25 cellular contexts compared by ENCODE assay signal in the genomic region with DNA sequence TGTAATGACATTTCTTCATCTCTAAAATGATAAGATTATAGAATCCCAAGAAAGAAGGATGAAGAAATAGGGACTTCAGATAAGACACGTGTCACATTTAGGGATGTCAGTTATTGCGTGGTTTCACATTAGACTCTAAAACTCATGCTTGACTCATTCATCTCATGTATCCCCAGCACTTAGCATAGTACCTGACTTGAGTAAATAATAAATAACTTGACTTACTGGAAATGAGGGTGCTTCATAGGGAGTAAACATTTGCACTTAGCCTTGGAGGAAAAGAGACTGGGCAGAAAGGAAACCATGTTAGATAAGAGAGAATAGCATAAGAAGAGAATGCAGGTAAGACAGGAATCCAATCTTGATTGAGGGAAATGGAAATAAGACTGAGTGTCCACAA. TPM values are rescaled to one million over a fixed set of nuclear protein-coding genes. Genes with fewer than 3 reads are reported as not detected.
"Had no signal": no experiment of that assay in that cellular context is flagged by ENCODE, and none has a peak within 500 bp of the region (broad histone marks: within the 10 kb centered on the region; RNA-seq: fewer than 3 reads in every experiment).

No MANE protein-coding gene starts in this region.

- H3K27me3 Mint-ChIP-seq: brain; natural killer cell treated with Interleukin-12 subunit alpha and Interleukin-12 subunit beta and Interleukin-15 and Interleukin-18, amount 100 ng/mL, for 72 hours; T-cell had no signal

- H3K27ac Mint-ChIP-seq: activated naive CD4-positive, alpha-beta T cell treated with anti-CD3 and anti-CD28 coated beads, Interleukin-2, amount 50 U/mL, for 72 hours; brain; endodermal cell; mesothelial cell of epicardium; natural killer cell treated with Interleukin-12 subunit alpha and Interleukin-12 subunit beta and Interleukin-15 and Interleukin-18, amount 100 ng/mL, for 72 hours; T-cell had no signal

- H3K9me3 Mint-ChIP-seq: activated naive CD4-positive, alpha-beta T cell treated with anti-CD3 and anti-CD28 coated beads, Interleukin-2, amount 50 U/mL, for 72 hours; activated T-cell treated with anti-CD3 and anti-CD28 coated beads, Interleukin-2, amount 50 U/mL, for 4 hours; brain; endodermal cell; natural killer cell treated with Interleukin-12 subunit alpha and Interleukin-12 subunit beta and Interleukin-15 and Interleukin-18, amount 100 ng/mL, for 72 hours; T-cell had no signal

- H3K4me3 Mint-ChIP-seq: activated T-cell treated with anti-CD3 and anti-CD28 coated beads, Interleukin-2, amount 50 U/mL, for 4 hours; brain; endodermal cell; mesothelial cell of epicardium; natural killer cell treated with Interleukin-12 subunit alpha and Interleukin-12 subunit beta and Interleukin-15 and Interleukin-18, amount 100 ng/mL, for 72 hours; T-cell had no signal

- ATAC-seq: activated naive CD4-positive, alpha-beta T cell treated with anti-CD3 and anti-CD28 coated beads, Interleukin-2, amount 50 U/mL, for 72 hours; activated T-cell treated with anti-CD3 and anti-CD28 coated beads, Interleukin-2, amount 50 U/mL, for 4 hours; left colon; natural killer cell treated with Interleukin-12 subunit alpha and Interleukin-12 subunit beta and Interleukin-15 and Interleukin-18, amount 100 ng/mL, for 72 hours; T-cell had no signal

- DNase-seq: activated CD4-positive, alpha-beta T cell treated with anti-CD3 and anti-CD28 coated beads, Interleukin-2, amount 50 U/mL, for 1 hour; activated CD4-positive, CD25-positive, alpha-beta regulatory T cell treated with anti-CD3 and anti-CD28 coated beads, Interleukin-2, amount 50 U/mL, for 72 hours; activated CD8-positive, alpha-beta memory T cell treated with anti-CD3 and anti-CD28 coated beads, Interleukin-2, amount 50 U/mL, for 4 hours; activated gamma-delta T cell treated with Interleukin-2 at 50 U/mL for 16 hours; activated T-cell treated with anti-CD3 and anti-CD28 coated beads, Interleukin-2, amount 50 U/mL, for 4 hours; central memory CD4-positive, alpha-beta T cell; colonic mucosa; endodermal cell; foreskin melanocyte; glutamatergic neuron; hippocampal formation; left colon; lower lobe of right lung; sigmoid colon; stimulated activated CD4-positive, alpha-beta T cell treated with anti-CD3 and anti-CD28 coated beads, Interleukin-4, amount 100 ng/mL, for 4 hours; stimulated activated naive CD4-positive, alpha-beta T cell; T-cell; tibial artery; uterus had no signal

- H3K4me1 Mint-ChIP-seq: endodermal cell had no signal

RNA-seq across cellular contexts. Expression of a gene that starts 37.4 kb away (rescaled TPM):
- total RNA-seq: activated naive CD4-positive, alpha-beta T cell treated with anti-CD3 and anti-CD28 coated beads, Interleukin-2, amount 50 U/mL, for 72 hours; activated T-cell treated with anti-CD3 and anti-CD28 coated beads, Interleukin-2, amount 50 U/mL, for 4 hours; colonic mucosa; epithelial cell of proximal tubule; left colon; lower lobe of right lung; natural killer cell treated with Interleukin-12 subunit alpha and Interleukin-12 subunit beta and Interleukin-15 and Interleukin-18, amount 100 ng/mL, for 72 hours; sigmoid colon; subcutaneous adipose tissue; T-cell had no signal

RNA-seq across cellular contexts. Expression of a gene that starts 51.6 kb away (rescaled TPM):
- total RNA-seq: activated naive CD4-positive, alpha-beta T cell treated with anti-CD3 and anti-CD28 coated beads, Interleukin-2, amount 50 U/mL, for 72 hours; activated T-cell treated with anti-CD3 and anti-CD28 coated beads, Interleukin-2, amount 50 U/mL, for 4 hours; colonic mucosa; endodermal cell; epithelial cell of proximal tubule; left colon; lower lobe of right lung; mesothelial cell of epicardium; natural killer cell treated with Interleukin-12 subunit alpha and Interleukin-12 subunit beta and Interleukin-15 and Interleukin-18, amount 100 ng/mL, for 72 hours; sigmoid colon; subcutaneous adipose tissue; T-cell; uterus had no signal
